Comparison of ENCODE assay signal across 1 cellular context in the genomic region with DNA sequence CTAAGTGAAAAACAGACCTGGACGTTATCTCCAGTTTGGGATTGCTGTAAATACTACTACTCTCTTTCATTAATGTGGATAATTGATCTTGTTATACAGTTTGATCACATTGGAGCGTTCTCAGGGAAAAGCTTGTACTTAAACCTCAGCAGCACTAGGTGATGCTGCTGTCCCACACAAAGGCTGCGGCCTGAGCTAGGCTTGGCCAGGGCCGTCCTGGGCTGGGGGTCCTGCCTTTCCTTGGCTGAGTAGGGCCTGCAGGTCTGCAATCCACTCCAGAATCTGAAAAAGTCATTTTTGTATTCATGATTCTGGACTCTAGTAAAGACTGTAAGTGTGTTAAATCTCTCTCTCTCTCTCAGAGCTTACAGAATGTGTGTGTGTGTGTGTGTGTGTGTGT.
TF ChIP-seq lines count a peak whose summit lies in the region.

No MANE protein-coding gene starts in this region.

TF ChIP-seq in HepG2, 621 proteins besides CTCF, POLR2A, EP300 and RAD21 (continued from another document):
- TF ChIP-seq, protein P1, sequence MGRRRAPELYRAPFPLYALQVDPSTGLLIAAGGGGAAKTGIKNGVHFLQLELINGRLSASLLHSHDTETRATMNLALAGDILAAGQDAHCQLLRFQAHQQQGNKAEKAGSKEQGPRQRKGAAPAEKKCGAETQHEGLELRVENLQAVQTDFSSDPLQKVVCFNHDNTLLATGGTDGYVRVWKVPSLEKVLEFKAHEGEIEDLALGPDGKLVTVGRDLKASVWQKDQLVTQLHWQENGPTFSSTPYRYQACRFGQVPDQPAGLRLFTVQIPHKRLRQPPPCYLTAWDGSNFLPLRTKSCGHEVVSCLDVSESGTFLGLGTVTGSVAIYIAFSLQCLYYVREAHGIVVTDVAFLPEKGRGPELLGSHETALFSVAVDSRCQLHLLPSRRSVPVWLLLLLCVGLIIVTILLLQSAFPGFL (CRISPR knock-in tag; IDR thresholded peaks at IDR 0.05), result no peak
- TF ChIP-seq ZFX (CRISPR knock-in tag; IDR thresholded peaks at IDR 0.05; ENCODE audit: low read depth) (no peak), ISX (CRISPR knock-in tag; conservative IDR thresholded peaks at IDR 0.05) (no peak), FOSL1 (CRISPR knock-in tag; IDR thresholded peaks at IDR 0.05; ENCODE audit: borderline replicate concordance) (no peak), STAG1 (CRISPR knock-in tag; IDR thresholded peaks at IDR 0.05) (peak; percentile 79), ZNF333 (CRISPR knock-in tag; IDR thresholded peaks at IDR 0.05; ENCODE audit: borderline replicate concordance) (no peak)
- TF ChIP-seq, protein P2, sequence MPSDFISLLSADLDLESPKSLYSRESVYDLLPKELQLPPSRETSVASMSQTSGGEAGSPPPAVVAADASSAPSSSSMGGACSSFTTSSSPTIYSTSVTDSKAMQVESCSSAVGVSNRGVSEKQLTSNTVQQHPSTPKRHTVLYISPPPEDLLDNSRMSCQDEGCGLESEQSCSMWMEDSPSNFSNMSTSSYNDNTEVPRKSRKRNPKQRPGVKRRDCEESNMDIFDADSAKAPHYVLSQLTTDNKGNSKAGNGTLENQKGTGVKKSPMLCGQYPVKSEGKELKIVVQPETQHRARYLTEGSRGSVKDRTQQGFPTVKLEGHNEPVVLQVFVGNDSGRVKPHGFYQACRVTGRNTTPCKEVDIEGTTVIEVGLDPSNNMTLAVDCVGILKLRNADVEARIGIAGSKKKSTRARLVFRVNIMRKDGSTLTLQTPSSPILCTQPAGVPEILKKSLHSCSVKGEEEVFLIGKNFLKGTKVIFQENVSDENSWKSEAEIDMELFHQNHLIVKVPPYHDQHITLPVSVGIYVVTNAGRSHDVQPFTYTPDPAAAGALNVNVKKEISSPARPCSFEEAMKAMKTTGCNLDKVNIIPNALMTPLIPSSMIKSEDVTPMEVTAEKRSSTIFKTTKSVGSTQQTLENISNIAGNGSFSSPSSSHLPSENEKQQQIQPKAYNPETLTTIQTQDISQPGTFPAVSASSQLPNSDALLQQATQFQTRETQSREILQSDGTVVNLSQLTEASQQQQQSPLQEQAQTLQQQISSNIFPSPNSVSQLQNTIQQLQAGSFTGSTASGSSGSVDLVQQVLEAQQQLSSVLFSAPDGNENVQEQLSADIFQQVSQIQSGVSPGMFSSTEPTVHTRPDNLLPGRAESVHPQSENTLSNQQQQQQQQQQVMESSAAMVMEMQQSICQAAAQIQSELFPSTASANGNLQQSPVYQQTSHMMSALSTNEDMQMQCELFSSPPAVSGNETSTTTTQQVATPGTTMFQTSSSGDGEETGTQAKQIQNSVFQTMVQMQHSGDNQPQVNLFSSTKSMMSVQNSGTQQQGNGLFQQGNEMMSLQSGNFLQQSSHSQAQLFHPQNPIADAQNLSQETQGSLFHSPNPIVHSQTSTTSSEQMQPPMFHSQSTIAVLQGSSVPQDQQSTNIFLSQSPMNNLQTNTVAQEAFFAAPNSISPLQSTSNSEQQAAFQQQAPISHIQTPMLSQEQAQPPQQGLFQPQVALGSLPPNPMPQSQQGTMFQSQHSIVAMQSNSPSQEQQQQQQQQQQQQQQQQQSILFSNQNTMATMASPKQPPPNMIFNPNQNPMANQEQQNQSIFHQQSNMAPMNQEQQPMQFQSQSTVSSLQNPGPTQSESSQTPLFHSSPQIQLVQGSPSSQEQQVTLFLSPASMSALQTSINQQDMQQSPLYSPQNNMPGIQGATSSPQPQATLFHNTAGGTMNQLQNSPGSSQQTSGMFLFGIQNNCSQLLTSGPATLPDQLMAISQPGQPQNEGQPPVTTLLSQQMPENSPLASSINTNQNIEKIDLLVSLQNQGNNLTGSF (CRISPR knock-in tag; IDR thresholded peaks at IDR 0.05), result no peak
- TF ChIP-seq, protein P3, sequence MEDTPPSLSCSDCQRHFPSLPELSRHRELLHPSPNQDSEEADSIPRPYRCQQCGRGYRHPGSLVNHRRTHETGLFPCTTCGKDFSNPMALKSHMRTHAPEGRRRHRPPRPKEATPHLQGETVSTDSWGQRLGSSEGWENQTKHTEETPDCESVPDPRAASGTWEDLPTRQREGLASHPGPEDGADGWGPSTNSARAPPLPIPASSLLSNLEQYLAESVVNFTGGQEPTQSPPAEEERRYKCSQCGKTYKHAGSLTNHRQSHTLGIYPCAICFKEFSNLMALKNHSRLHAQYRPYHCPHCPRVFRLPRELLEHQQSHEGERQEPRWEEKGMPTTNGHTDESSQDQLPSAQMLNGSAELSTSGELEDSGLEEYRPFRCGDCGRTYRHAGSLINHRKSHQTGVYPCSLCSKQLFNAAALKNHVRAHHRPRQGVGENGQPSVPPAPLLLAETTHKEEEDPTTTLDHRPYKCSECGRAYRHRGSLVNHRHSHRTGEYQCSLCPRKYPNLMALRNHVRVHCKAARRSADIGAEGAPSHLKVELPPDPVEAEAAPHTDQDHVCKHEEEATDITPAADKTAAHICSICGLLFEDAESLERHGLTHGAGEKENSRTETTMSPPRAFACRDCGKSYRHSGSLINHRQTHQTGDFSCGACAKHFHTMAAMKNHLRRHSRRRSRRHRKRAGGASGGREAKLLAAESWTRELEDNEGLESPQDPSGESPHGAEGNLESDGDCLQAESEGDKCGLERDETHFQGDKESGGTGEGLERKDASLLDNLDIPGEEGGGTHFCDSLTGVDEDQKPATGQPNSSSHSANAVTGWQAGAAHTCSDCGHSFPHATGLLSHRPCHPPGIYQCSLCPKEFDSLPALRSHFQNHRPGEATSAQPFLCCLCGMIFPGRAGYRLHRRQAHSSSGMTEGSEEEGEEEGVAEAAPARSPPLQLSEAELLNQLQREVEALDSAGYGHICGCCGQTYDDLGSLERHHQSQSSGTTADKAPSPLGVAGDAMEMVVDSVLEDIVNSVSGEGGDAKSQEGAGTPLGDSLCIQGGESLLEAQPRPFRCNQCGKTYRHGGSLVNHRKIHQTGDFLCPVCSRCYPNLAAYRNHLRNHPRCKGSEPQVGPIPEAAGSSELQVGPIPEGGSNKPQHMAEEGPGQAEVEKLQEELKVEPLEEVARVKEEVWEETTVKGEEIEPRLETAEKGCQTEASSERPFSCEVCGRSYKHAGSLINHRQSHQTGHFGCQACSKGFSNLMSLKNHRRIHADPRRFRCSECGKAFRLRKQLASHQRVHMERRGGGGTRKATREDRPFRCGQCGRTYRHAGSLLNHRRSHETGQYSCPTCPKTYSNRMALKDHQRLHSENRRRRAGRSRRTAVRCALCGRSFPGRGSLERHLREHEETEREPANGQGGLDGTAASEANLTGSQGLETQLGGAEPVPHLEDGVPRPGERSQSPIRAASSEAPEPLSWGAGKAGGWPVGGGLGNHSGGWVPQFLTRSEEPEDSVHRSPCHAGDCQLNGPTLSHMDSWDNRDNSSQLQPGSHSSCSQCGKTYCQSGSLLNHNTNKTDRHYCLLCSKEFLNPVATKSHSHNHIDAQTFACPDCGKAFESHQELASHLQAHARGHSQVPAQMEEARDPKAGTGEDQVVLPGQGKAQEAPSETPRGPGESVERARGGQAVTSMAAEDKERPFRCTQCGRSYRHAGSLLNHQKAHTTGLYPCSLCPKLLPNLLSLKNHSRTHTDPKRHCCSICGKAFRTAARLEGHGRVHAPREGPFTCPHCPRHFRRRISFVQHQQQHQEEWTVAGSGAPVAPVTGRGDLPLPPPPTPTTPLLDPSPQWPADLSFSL (CRISPR knock-in tag; IDR thresholded peaks at IDR 0.05), result 0 out of 2 replicates have a peak, but pooled peaks have one; percentile 34
- TF ChIP-seq, protein P4, sequence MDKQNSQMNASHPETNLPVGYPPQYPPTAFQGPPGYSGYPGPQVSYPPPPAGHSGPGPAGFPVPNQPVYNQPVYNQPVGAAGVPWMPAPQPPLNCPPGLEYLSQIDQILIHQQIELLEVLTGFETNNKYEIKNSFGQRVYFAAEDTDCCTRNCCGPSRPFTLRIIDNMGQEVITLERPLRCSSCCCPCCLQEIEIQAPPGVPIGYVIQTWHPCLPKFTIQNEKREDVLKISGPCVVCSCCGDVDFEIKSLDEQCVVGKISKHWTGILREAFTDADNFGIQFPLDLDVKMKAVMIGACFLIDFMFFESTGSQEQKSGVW (CRISPR knock-in tag; IDR thresholded peaks at IDR 0.05; ENCODE audit: borderline replicate concordance), result no peak
